28 cellular contexts compared by ENCODE assay signal in the genomic region with DNA sequence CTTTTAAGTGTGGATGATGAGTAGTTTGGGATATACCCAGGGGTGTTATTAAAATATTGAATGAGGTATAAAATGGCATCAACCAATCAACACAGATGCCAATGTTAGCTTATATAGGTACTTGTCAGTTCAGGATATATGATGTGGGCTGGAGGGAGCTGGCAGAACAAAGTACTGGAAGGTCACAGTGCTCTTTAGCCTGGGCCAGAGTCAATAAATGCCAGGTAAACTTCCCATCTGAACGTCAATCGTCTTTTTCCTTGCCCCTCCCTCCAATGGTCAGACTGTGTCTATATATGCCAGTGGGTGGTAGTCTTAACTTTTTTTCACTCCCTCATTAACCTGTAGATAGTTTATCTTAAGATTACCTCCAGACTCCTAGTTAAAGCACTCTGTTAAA.
"Had no signal": no experiment of that assay in that cellular context is flagged by ENCODE, and none has a peak within 500 bp of the region (broad histone marks: within the 10 kb centered on the region; RNA-seq: fewer than 3 reads in every experiment).

No MANE protein-coding gene starts in this region.

- H3K4me3 ChIP-seq: heart left ventricle, left lung, lower lobe of right lung, mucosa of descending colon, psoas muscle, skin epidermis, spleen, suprapubic skin, vagina had no signal

- H3K27me3 Mint-ChIP-seq: naive thymus-derived CD4-positive, alpha-beta T cell; stimulated activated naive CD8-positive, alpha-beta T cell treated with anti-CD3 and anti-CD28 coated beads, Interleukin-15, Interleukin-2, amounts not matched to agents 100 ng/mL and 50 ng/mL, for 24 hours; type B pancreatic cell had no signal

- H3K27ac Mint-ChIP-seq: immature natural killer cell; naive thymus-derived CD4-positive, alpha-beta T cell; natural killer cell treated with Interleukin-12 subunit alpha and Interleukin-12 subunit beta and Interleukin-15 and Interleukin-18, amount 100 ng/mL, for 72 hours; stimulated activated effector memory CD8-positive, alpha-beta T cell treated with anti-CD3 and anti-CD28 coated beads, Interleukin-12 subunit alpha, Interleukin-12 subunit beta, amount 100 ng/mL, for 72 hours; stimulated activated naive CD8-positive, alpha-beta T cell treated with anti-CD3 and anti-CD28 coated beads, Interleukin-15, Interleukin-2, amounts not matched to agents 100 ng/mL and 50 ng/mL, for 24 hours; type B pancreatic cell had no signal

- H3K4me3 Mint-ChIP-seq: immature natural killer cell; naive thymus-derived CD4-positive, alpha-beta T cell; natural killer cell treated with Interleukin-12 subunit alpha and Interleukin-12 subunit beta and Interleukin-15 and Interleukin-18, amount 100 ng/mL, for 72 hours; neural crest cell; stimulated activated effector memory CD8-positive, alpha-beta T cell treated with anti-CD3 and anti-CD28 coated beads, Interleukin-12 subunit alpha, Interleukin-12 subunit beta, amount 100 ng/mL, for 72 hours; stimulated activated naive CD8-positive, alpha-beta T cell treated with anti-CD3 and anti-CD28 coated beads, Interleukin-15, Interleukin-2, amounts not matched to agents 100 ng/mL and 50 ng/mL, for 24 hours; type B pancreatic cell had no signal

- H3K79me2 ChIP-seq: parathyroid adenoma had no signal

- DNase-seq: heart left ventricle; hypothalamus; immature natural killer cell; kidney; left colon; left lung; lower lobe of right lung; mammary epithelial cell; midbrain; mucosa of descending colon; naive thymus-derived CD4-positive, alpha-beta T cell; nucleus accumbens; psoas muscle; spleen; stimulated activated CD4-positive, alpha-beta T cell treated with anti-CD3 and anti-CD28 coated beads, Interleukin-4, amount 100 ng/mL, for 24 hours; stimulated activated naive CD4-positive, alpha-beta T cell; tibial artery had no signal

- H3K36me3 ChIP-seq: heart left ventricle, left lung, lower lobe of right lung, spleen, suprapubic skin, thoracic aorta, tibial artery, vagina had no signal

- H3K4me1 Mint-ChIP-seq: immature natural killer cell; stimulated activated effector memory CD8-positive, alpha-beta T cell treated with anti-CD3 and anti-CD28 coated beads, Interleukin-12 subunit alpha, Interleukin-12 subunit beta, amount 100 ng/mL, for 72 hours had no signal

- H3K9ac ChIP-seq: parathyroid adenoma had no signal

- H2AFZ ChIP-seq: parathyroid adenoma had no signal

- ATAC-seq: left colon; left lung; lower lobe of right lung; mucosa of descending colon; naive thymus-derived CD4-positive, alpha-beta T cell; natural killer cell treated with Interleukin-12 subunit alpha and Interleukin-12 subunit beta and Interleukin-15 and Interleukin-18, amount 100 ng/mL, for 72 hours; psoas muscle; sciatic nerve; stimulated activated effector memory CD8-positive, alpha-beta T cell treated with anti-CD3 and anti-CD28 coated beads, Interleukin-12 subunit alpha, Interleukin-12 subunit beta, amount 100 ng/mL, for 72 hours had no signal

- H3K36me3 Mint-ChIP-seq: stimulated activated effector memory CD8-positive, alpha-beta T cell treated with anti-CD3 and anti-CD28 coated beads, Interleukin-12 subunit alpha, Interleukin-12 subunit beta, amount 100 ng/mL, for 72 hours had no signal

- H3K27me3 ChIP-seq: heart left ventricle, left lung, spleen, suprapubic skin, tibial artery, vagina had no signal

- H3K9me3 ChIP-seq: suprapubic skin had no signal

- H3K27ac ChIP-seq: left lung, lower lobe of right lung, parathyroid adenoma, psoas muscle, spleen, suprapubic skin, thoracic aorta, vagina had no signal
